Comparison of ENCODE assay signal across 8 cellular contexts in the genomic region with DNA sequence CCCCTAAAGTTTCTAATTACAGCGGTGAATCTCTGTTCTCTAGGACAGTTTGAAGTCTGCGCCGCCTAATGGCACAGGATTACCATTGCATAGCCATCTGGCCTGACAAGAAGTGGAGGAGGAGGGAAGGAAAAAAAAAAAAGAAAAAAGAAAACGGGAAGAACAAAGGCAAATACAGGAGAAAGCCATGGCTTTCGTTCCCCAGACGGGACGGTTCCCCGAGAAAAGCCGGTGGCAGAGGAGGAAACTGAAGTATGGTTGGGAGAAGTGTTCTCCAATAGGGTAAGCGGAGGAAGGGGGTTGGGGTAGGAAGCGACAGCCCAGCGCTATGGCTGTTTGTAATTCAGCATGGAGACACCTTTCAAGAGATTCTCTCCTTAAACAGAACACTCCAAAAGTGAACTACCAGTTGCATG.
DNase-seq lines count a peak whose midpoint lies in the region; ATAC-seq and FAIRE-seq lines count a peak whose summit lies in the region.

No MANE protein-coding gene starts in this region.

- no peaks in the 10 kb centered on the region for H3K27me3 Mint-ChIP-seq in central memory CD8-positive, alpha-beta T cell

- peak overlapping the region; percentile 79 for H3K27ac Mint-ChIP-seq in central memory CD8-positive, alpha-beta T cell (ENCODE audit: low read depth)

- H3K4me3 Mint-ChIP-seq in central memory CD8-positive, alpha-beta T cell: peak overlapping the region; percentile 84

- no peak for FAIRE-seq in HTR-8/SVneo (lab: Jason Lieb, UNC)

- ATAC-seq in GM21515 (IDR thresholded peaks at IDR 0.05; ENCODE audit: unreplicated experiment): peak; percentile 64
- ATAC-seq in central memory CD8-positive, alpha-beta T cell (replicated peaks; ENCODE audit: extremely low read depth, poor library complexity, severe bottlenecking): peak; percentile 59

- peaks cover 3% of the 10 kb centered on the region for H3K36me3 Mint-ChIP-seq in central memory CD8-positive, alpha-beta T cell (ENCODE audit: insufficient read depth)

- no peaks in the 10 kb centered on the region for H3K9me3 Mint-ChIP-seq in central memory CD8-positive, alpha-beta T cell

- H3K4me1 Mint-ChIP-seq in central memory CD8-positive, alpha-beta T cell: peaks cover 23% of the 10 kb centered on the region

- DNase-seq in G401 (ENCODE audit: low spot score): peak; percentile 38
- peak; percentile 47 for DNase-seq in HT1080 (ENCODE audit: low read depth)
- peak; percentile 0 to 26 for DNase-seq in SW 1271 (lab: John Stamatoyannopoulos, UW)
- no peak for DNase-seq in central memory CD8-positive, alpha-beta T cell (ENCODE audit: low spot score in 2 of 2)
- DNase-seq in stimulated activated CD4-positive, alpha-beta T cell treated with anti-CD3 and anti-CD28 coated beads, Interleukin-15, amount 100 ng/mL, for 24 hours: peak; percentile 58
- DNase-seq in HTR-8/SVneo (ENCODE audit: insufficient read length, low spot score): no peak

- H3K27ac ChIP-seq in layer of hippocampus (ENCODE audit: low read depth, low read length): peak overlapping the region; percentile 33

- no peaks in the 10 kb centered on the region for H3K27me3 ChIP-seq in layer of hippocampus (ENCODE audit: control insufficient read depth, insufficient read depth, low read length)

- in situ Hi-C loops in G401 (cut with HindIII; ENCODE audit: low sequenced_read_pairs): no loop called here

Comparison
In these comparisons a context has a peak if more than half of its experiments do, and no peak if none do; other contexts are left out.
1. DNase-seq: peak in G401 (single experiment), HT1080 (single experiment), SW 1271 (2 of 2) and stimulated activated CD4-positive, alpha-beta T cell treated with anti-CD3 and anti-CD28 coated beads, Interleukin-15, amount 100 ng/mL, for 24 hours (single experiment); none in central memory CD8-positive, alpha-beta T cell (0 of 2) and HTR-8/SVneo (single experiment).